ENCODE assay signal across 13 cellular contexts in genomic region chr3:122067588-122068240, GRCh38. TPM values are rescaled to one million over a fixed set of nuclear protein-coding genes. Genes with fewer than 3 reads are reported as not detected.
A peak's percentile ranks its signal among the peaks of the same experiment; 100 is the strongest.
DNase-seq lines count a peak whose midpoint lies in the region; ATAC-seq and TF ChIP-seq lines count a peak whose summit lies in the region.
"Had no signal": no experiment of that assay in that cellular context is flagged by ENCODE, and none has a peak within 500 bp of the region (broad histone marks: within the 10 kb centered on the region; RNA-seq: fewer than 3 reads in every experiment).

No MANE protein-coding gene starts in this region.

- peaks cover 70% of the 10 kb centered on the region for H3K4me1 ChIP-seq in OCI-LY3 (ENCODE audit: low read length)
- H3K4me1 ChIP-seq in endodermal cell (ENCODE audit: control insufficient read depth, insufficient read depth, low read length) = no peaks in the 10 kb centered on the region

- peaks cover 0 to 2% of the 10 kb centered on the region in 2 donors for H3K27me3 Mint-ChIP-seq in natural killer cell treated with Interleukin-12 subunit alpha and Interleukin-12 subunit beta and Interleukin-15 and Interleukin-18, amount 100 ng/mL, for 72 hours
- H3K27me3 Mint-ChIP-seq in natural killer cell (ENCODE audit: low read depth in 2 of 2) = no peaks in the 10 kb centered on the region
- no peaks in the 10 kb centered on the region for H3K27me3 Mint-ChIP-seq in endodermal cell (ENCODE audit: insufficient read depth)

- peak overlapping the region; percentile 72 for H3K4me2 ChIP-seq in OCI-LY3 (ENCODE audit: low read length)

- H3K4me1 Mint-ChIP-seq in natural killer cell treated with Interleukin-12 subunit alpha and Interleukin-12 subunit beta and Interleukin-15 and Interleukin-18, amount 100 ng/mL, for 72 hours (ENCODE audit: low read depth in 2 of 2) = peaks cover 6 to 32% of the 10 kb centered on the region in 2 donors
- H3K4me1 Mint-ChIP-seq in natural killer cell (peaks cover 0 to 5% of the 10 kb centered on the region in 2 donors), endodermal cell (peaks cover 9% of the 10 kb centered on the region)

- H3K9me3 ChIP-seq in OCI-LY3 (ENCODE audit: insufficient read depth, low read length) (no peaks in the 10 kb centered on the region), endodermal cell (ENCODE audit: control insufficient read depth, low read length) (peaks cover 6% of the 10 kb centered on the region)

- peak overlapping the region; percentile 76 to 77 for H3K27ac Mint-ChIP-seq in natural killer cell treated with Interleukin-12 subunit alpha and Interleukin-12 subunit beta and Interleukin-15 and Interleukin-18, amount 100 ng/mL, for 72 hours
- H3K27ac Mint-ChIP-seq in natural killer cell (no peak overlapping the region), endodermal cell (no peak overlapping the region)

- no peaks in the 10 kb centered on the region for H3K9me3 Mint-ChIP-seq in natural killer cell treated with Interleukin-12 subunit alpha and Interleukin-12 subunit beta and Interleukin-15 and Interleukin-18, amount 100 ng/mL, for 72 hours
- no peaks in the 10 kb centered on the region for H3K9me3 Mint-ChIP-seq in natural killer cell
- peaks cover 5% of the 10 kb centered on the region for H3K9me3 Mint-ChIP-seq in endodermal cell

- peak overlapping the region; percentile 71 for H3K27ac ChIP-seq in OCI-LY3 (ENCODE audit: low read length)
- no peak overlapping the region for H3K27ac ChIP-seq in endodermal cell (ENCODE audit: low read depth, low read length)

- H3K36me3 ChIP-seq in OCI-LY3 (replicated peaks; ENCODE audit: low read depth, low read length) (peaks cover 5% of the 10 kb centered on the region), endodermal cell (ENCODE audit: control insufficient read depth, insufficient read depth, low read length) (no peaks in the 10 kb centered on the region)

- no peak for TF ChIP-seq CTCF in natural killer cell (IDR thresholded peaks at IDR 0.05)
- no peak for TF ChIP-seq CTCF in OCI-LY3 (IDR thresholded peaks at IDR 0.05; ENCODE audit: low read depth, low read length)
- no peak for TF ChIP-seq CTCF in endodermal cell (conservative IDR thresholded peaks at IDR 0.05)

- peak overlapping the region; percentile 48 for H3K4me3 ChIP-seq in OCI-LY3 (ENCODE audit: low read length)
- H3K4me3 ChIP-seq in endodermal cell (ENCODE audit: low read length) = no peak overlapping the region
- H3K4me3 ChIP-seq: skin epidermis had no signal

- 89 to 98% methylated on average over 1 to 2 of the region's 2 CpGs for WGBS in endodermal cell (ENCODE audit: insufficient coverage in 1 of 2, insufficient read length in 1 of 2), 2 experiments

- peak; percentile 72 to 80 for ATAC-seq in natural killer cell treated with Interleukin-12 subunit alpha and Interleukin-12 subunit beta and Interleukin-15 and Interleukin-18, amount 100 ng/mL, for 72 hours
- no peak for ATAC-seq in natural killer cell
- ATAC-seq in HG03045 (IDR thresholded peaks at IDR 0.05; ENCODE audit: unreplicated experiment) = peak; percentile 49
- no peak for ATAC-seq in GM21576 (IDR thresholded peaks at IDR 0.05; ENCODE audit: unreplicated experiment)
- ATAC-seq: SK-N-SH treated with all-trans-retinoic acid at 6 μM for 48 hours had no signal

- H2AFZ ChIP-seq in OCI-LY3 (ENCODE audit: low read depth, low read length) = no peak overlapping the region

- no peaks in the 10 kb centered on the region for H3K79me2 ChIP-seq in OCI-LY3 (ENCODE audit: low read length)

- intact Hi-C loops in natural killer cell (cut with micrococcal nuclease) = no loop called here

- H3K27me3 ChIP-seq in OCI-LY3 (ENCODE audit: low read depth, low read length) (no peaks in the 10 kb centered on the region), endodermal cell (ENCODE audit: control insufficient read depth, insufficient read depth, low read length, poor library complexity, severe bottlenecking) (no peaks in the 10 kb centered on the region)

- DNase-seq in natural killer cell treated with Interleukin-12 subunit alpha and Interleukin-12 subunit beta and Interleukin-15 and Interleukin-18, amount 100 ng/mL, for 72 hours (ENCODE audit: low spot score) = no peak
- no peak for DNase-seq in natural killer cell
- no peak for DNase-seq in endodermal cell
- no peak for DNase-seq in NCI-H1694 treated with DMSO at 0.1 percent for 48 hours (lab: John Stamatoyannopoulos, UW)
- no peak for DNase-seq in T-helper 9 cell
- DNase-seq: aorta, NCI-H2171 had no signal

- peak overlapping the region; percentile 29; the same call in 1 of the 2 replicates for H3K9ac ChIP-seq in OCI-LY3 (ENCODE audit: low read length)
- no peak overlapping the region for H3K9ac ChIP-seq in endodermal cell (ENCODE audit: extremely low read depth, low read length, poor library complexity, severe bottlenecking)

- no peaks in the 10 kb centered on the region for H4K20me1 ChIP-seq in OCI-LY3 (ENCODE audit: insufficient read depth, low read length)

- peak overlapping the region; percentile 76 for H3K4me3 Mint-ChIP-seq in natural killer cell treated with Interleukin-12 subunit alpha and Interleukin-12 subunit beta and Interleukin-15 and Interleukin-18, amount 100 ng/mL, for 72 hours
- H3K4me3 Mint-ChIP-seq in natural killer cell = no peak overlapping the region
- H3K4me3 Mint-ChIP-seq in endodermal cell = no peak overlapping the region

- no peaks in the 10 kb centered on the region for H3K36me3 Mint-ChIP-seq in natural killer cell treated with Interleukin-12 subunit alpha and Interleukin-12 subunit beta and Interleukin-15 and Interleukin-18, amount 100 ng/mL, for 72 hours
- H3K36me3 Mint-ChIP-seq in natural killer cell = no peaks in the 10 kb centered on the region
- no peaks in the 10 kb centered on the region for H3K36me3 Mint-ChIP-seq in endodermal cell (ENCODE audit: low read depth)

RNA-seq across cellular contexts. Expression of gene CD86, which starts 12.6 kb away (rescaled TPM):
- total RNA-seq in natural killer cell treated with Interleukin-12 subunit alpha and Interleukin-12 subunit beta and Interleukin-15 and Interleukin-18, amount 100 ng/mL, for 72 hours = 1 to 10 TPM; 3.2 to 4.5 TPM
- total RNA-seq in natural killer cell (1 to 10 TPM; 2.1 to 6.9 (median 4.7) TPM), endodermal cell (not detected)
- not detected for polyA plus RNA-seq in endodermal cell (2013, experiment 1 of 2)
- polyA plus RNA-seq in endodermal cell (2013, experiment 2 of 2) = not detected
- total RNA-seq: endothelial cell of umbilical vein had no signal
- polyA plus RNA-seq: endothelial cell of umbilical vein had no signal

RNA-seq across cellular contexts. Expression of gene ILDR1, which starts 45.7 kb away (rescaled TPM):
- under 1 TPM in 1 of 2 donors, not detected in 1; 0.59 TPM for total RNA-seq in natural killer cell treated with Interleukin-12 subunit alpha and Interleukin-12 subunit beta and Interleukin-15 and Interleukin-18, amount 100 ng/mL, for 72 hours
- under 1 TPM in 1 of 3 donors, not detected in 2; 0.28 TPM for total RNA-seq in natural killer cell
- total RNA-seq in endodermal cell = 1 to 10 TPM; 2.0 to 3.6 TPM
- polyA plus RNA-seq in endodermal cell (2013, experiment 1 of 2) = 0.14 TPM
- not detected for polyA plus RNA-seq in endodermal cell (2013, experiment 2 of 2)
- total RNA-seq: aorta, endothelial cell of umbilical vein had no signal
- polyA plus RNA-seq: endothelial cell of umbilical vein had no signal

Comparison
In these comparisons a context has a peak if more than half of its experiments do, and no peak if none do; other contexts are left out.
1. ATAC-seq: peak in natural killer cell treated with Interleukin-12 subunit alpha and Interleukin-12 subunit beta and Interleukin-15 and Interleukin-18, amount 100 ng/mL, for 72 hours (2 of 2) and HG03045 (single experiment); none in natural killer cell (0 of 3) and GM21576 (single experiment).
2. H3K27ac Mint-ChIP-seq: peak in natural killer cell treated with Interleukin-12 subunit alpha and Interleukin-12 subunit beta and Interleukin-15 and Interleukin-18, amount 100 ng/mL, for 72 hours (2 of 2); none in natural killer cell (0 of 2) and endodermal cell (single experiment).